Comparison of ENCODE assay signal across 19 cellular contexts in the genomic region with DNA sequence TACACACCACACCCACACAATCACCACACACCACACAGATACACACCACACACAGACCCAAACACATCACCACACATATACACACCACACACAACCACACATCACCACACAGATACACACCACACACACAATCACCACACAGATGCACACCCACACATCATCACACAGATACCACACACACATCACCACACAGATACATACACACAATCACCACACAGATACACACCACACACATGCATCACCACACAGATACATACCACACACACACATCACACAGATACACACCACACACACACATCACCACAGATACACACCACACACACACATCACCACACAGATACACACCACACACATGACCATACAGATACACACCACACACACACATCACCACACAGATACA.
"Had no signal": no experiment of that assay in that cellular context is flagged by ENCODE, and none has a peak within 500 bp of the region (broad histone marks: within the 10 kb centered on the region; RNA-seq: fewer than 3 reads in every experiment).

No MANE protein-coding gene starts in this region.

- H3K9me3 Mint-ChIP-seq: memory B cell, nephron, type B pancreatic cell had no signal

- ATAC-seq: left cardiac atrium, lower lobe of right lung had no signal

- H3K27ac ChIP-seq: colonic mucosa, hepatocyte, left ventricle myocardium inferior, lower lobe of right lung, right atrium auricular region, uterus had no signal

- H3K4me1 ChIP-seq: colonic mucosa, left ventricle myocardium inferior, lower lobe of right lung, right atrium auricular region, uterus had no signal

- H3K79me2 ChIP-seq: hepatocyte had no signal

- H2AFZ ChIP-seq: hepatocyte had no signal

- H3K27me3 ChIP-seq: colonic mucosa, right atrium auricular region, uterus had no signal

- H3K4me2 ChIP-seq: hepatocyte had no signal

- H3K4me1 Mint-ChIP-seq: memory B cell, nephron had no signal

- H3K36me3 Mint-ChIP-seq: memory B cell, type B pancreatic cell had no signal

- H3K4me3 ChIP-seq: colonic mucosa, hepatocyte, left ventricle myocardium inferior, lower lobe of right lung, right atrium auricular region, uterus had no signal

- H3K4me3 Mint-ChIP-seq: memory B cell, nephron, type B pancreatic cell had no signal

- H3K27ac Mint-ChIP-seq: memory B cell, nephron, type B pancreatic cell had no signal

- FAIRE-seq: kidney, small intestine had no signal

- H3K36me3 ChIP-seq: colonic mucosa, left ventricle myocardium inferior, lower lobe of right lung, right atrium auricular region, uterus had no signal

- DNase-seq: colonic mucosa; dermis blood vessel endothelial cell; erythroblast; foreskin melanocyte; head of caudate nucleus; kidney; left cardiac atrium; left ventricle myocardium inferior; lower lobe of right lung; midbrain; small intestine; stimulated activated CD4-positive, alpha-beta T cell treated with anti-CD3 and anti-CD28 coated beads, Interleukin-12 subunit alpha, Interleukin-12 subunit beta, amount 100 ng/mL, for 4 hours; stimulated activated naive CD4-positive, alpha-beta T cell; uterus had no signal

- H3K9me3 ChIP-seq: colonic mucosa, left ventricle myocardium inferior, lower lobe of right lung, right atrium auricular region, uterus had no signal
